ENCODE assay signal across 1 cellular context in the genomic region with DNA sequence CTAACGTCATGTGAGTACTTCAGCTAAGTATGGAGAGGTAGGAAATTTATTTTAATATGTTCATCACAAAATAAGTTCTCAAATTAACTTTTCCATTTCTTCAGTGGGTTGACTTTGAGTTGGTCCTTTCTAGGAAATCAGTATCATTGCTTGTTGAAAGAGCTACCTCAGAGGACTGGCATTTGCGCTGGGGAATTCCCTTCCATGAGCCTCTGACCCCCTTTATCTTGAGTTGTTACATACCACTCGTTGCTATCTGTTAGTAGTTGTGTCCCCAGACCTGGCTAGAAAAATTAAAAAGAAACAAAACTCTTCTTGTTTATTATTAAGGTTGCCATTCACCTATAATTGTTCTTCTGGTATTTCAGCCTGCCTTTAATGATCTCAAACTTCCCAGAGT.
TF ChIP-seq lines count a peak whose summit lies in the region.

No MANE protein-coding gene starts in this region.

TF ChIP-seq in GM12878, 131 proteins besides CTCF, POLR2A, EP300 and RAD21 (continued from another document):
- TF ChIP-seq ATF2 (IDR thresholded peaks at IDR 0.05; ENCODE audit: low read length) (no peak), TCF3 (IDR thresholded peaks at IDR 0.05; ENCODE audit: borderline replicate concordance, insufficient read depth, low read depth, low read length) (no peak), BACH1 (IDR thresholded peaks at IDR 0.05; ENCODE audit: borderline replicate concordance) (no peak), CBX3 (IDR thresholded peaks at IDR 0.05; ENCODE audit: borderline replicate concordance, low read depth) (no peak), POU2F2 (IDR thresholded peaks at IDR 0.05; ENCODE audit: borderline replicate concordance, low read depth, low read length) (no peak), RAD51 (IDR thresholded peaks at IDR 0.05) (no peak), PML (IDR thresholded peaks at IDR 0.05; ENCODE audit: low read length) (no peak), IRF4 (IDR thresholded peaks at IDR 0.05; ENCODE audit: low read depth, low read length) (no peak), CHD4 (IDR thresholded peaks at IDR 0.05) (no peak), MAX (IDR thresholded peaks at IDR 0.05; ENCODE audit: low read depth, low read length) (no peak), ATF3 (IDR thresholded peaks at IDR 0.05; ENCODE audit: borderline replicate concordance, extremely low read depth, low read depth, low read length) (no peak)
- TF ChIP-seq, protein P1, sequence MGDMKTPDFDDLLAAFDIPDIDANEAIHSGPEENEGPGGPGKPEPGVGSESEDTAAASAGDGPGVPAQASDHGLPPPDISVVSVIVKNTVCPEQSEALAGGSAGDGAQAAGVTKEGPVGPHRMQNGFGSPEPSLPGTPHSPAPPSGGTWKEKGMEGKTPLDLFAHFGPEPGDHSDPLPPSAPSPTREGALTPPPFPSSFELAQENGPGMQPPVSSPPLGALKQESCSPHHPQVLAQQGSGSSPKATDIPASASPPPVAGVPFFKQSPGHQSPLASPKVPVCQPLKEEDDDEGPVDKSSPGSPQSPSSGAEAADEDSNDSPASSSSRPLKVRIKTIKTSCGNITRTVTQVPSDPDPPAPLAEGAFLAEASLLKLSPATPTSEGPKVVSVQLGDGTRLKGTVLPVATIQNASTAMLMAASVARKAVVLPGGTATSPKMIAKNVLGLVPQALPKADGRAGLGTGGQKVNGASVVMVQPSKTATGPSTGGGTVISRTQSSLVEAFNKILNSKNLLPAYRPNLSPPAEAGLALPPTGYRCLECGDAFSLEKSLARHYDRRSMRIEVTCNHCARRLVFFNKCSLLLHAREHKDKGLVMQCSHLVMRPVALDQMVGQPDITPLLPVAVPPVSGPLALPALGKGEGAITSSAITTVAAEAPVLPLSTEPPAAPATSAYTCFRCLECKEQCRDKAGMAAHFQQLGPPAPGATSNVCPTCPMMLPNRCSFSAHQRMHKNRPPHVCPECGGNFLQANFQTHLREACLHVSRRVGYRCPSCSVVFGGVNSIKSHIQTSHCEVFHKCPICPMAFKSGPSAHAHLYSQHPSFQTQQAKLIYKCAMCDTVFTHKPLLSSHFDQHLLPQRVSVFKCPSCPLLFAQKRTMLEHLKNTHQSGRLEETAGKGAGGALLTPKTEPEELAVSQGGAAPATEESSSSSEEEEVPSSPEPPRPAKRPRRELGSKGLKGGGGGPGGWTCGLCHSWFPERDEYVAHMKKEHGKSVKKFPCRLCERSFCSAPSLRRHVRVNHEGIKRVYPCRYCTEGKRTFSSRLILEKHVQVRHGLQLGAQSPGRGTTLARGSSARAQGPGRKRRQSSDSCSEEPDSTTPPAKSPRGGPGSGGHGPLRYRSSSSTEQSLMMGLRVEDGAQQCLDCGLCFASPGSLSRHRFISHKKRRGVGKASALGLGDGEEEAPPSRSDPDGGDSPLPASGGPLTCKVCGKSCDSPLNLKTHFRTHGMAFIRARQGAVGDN (IDR thresholded peaks at IDR 0.05) = no peak
